16 cellular contexts compared by ENCODE assay signal in the genomic region with DNA sequence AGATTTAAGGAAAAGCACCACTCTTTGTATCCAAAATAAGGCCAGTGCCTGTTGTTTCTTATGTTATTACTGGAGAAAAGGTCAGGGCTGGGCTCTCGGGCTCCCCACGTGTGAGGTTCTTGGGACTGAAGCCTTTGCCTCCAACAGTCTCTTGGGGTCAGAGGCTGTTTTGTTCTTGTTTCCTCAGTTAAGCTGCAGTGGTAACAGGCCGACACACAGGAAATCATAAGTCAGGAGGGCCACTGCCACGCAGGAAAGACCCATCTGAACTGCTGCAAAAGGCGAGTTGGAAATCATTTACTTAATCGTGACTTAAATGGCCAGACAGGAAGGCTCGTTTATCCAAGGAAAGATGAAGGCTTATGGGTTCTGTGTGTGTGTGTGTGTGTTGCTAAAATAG. TPM values are rescaled to one million over a fixed set of nuclear protein-coding genes. Genes with fewer than 3 reads are reported as not detected.
A peak's percentile ranks its signal among the peaks of the same experiment; 100 is the strongest.
DNase-seq lines count a peak whose midpoint lies in the region; ATAC-seq and TF ChIP-seq lines count a peak whose summit lies in the region.
"Had no signal": no experiment of that assay in that cellular context is flagged by ENCODE, and none has a peak within 500 bp of the region (broad histone marks: within the 10 kb centered on the region; RNA-seq: fewer than 3 reads in every experiment).

No MANE protein-coding gene starts in this region.

- peak overlapping the region; percentile 41 for H3K4me2 ChIP-seq in OCI-LY3 (ENCODE audit: low read length)

- no peaks in the 10 kb centered on the region for H3K36me3 ChIP-seq in OCI-LY3 (replicated peaks; ENCODE audit: low read depth, low read length)
- H3K36me3 ChIP-seq: heart right ventricle, prostate gland had no signal

- no peak overlapping the region for H2AFZ ChIP-seq in OCI-LY3 (ENCODE audit: low read depth, low read length)
- H2AFZ ChIP-seq: PC-9 had no signal

- H3K27ac Mint-ChIP-seq in activated CD8-positive, alpha-beta T cell treated with anti-CD3 and anti-CD28 coated beads for 36 hours: peak overlapping the region; percentile 74
- H3K27ac Mint-ChIP-seq in activated CD8-positive, alpha-beta T cell treated with anti-CD3 and anti-CD28 coated beads, Interleukin-2, amount 10 ng/mL, durations not matched to agents 7 days and 5 days: no peak overlapping the region
- peak overlapping the region; percentile 82 for H3K27ac Mint-ChIP-seq in dendritic cell treated with granulocyte-macrophage colony-stimulating factor and Interleukin-4, amounts not matched to agents 40 ng/mL and 50 ng/mL, for 4 days
- H3K27ac Mint-ChIP-seq in stimulated activated naive CD8-positive, alpha-beta T cell treated with anti-CD3 and anti-CD28 coated beads, Interleukin-15, amount 100 ng/mL, for 72 hours: peak overlapping the region; percentile 19 to 84
- H3K27ac Mint-ChIP-seq: type B pancreatic cell had no signal

- H3K4me3 ChIP-seq in OCI-LY3 (ENCODE audit: low read length): no peak overlapping the region
- H3K4me3 ChIP-seq: coronary artery, heart right ventricle, PC-9, prostate gland had no signal

- TF ChIP-seq CTCF in activated CD8-positive, alpha-beta T cell treated with anti-CD3 and anti-CD28 coated beads for 36 hours (IDR thresholded peaks at IDR 0.05): no peak
- no peak for TF ChIP-seq CTCF in OCI-LY3 (IDR thresholded peaks at IDR 0.05; ENCODE audit: low read depth, low read length)

- H3K4me1 Mint-ChIP-seq in activated CD8-positive, alpha-beta T cell treated with anti-CD3 and anti-CD28 coated beads for 36 hours (ENCODE audit: low read depth): peaks cover 29% of the 10 kb centered on the region
- peaks cover 31% of the 10 kb centered on the region for H3K4me1 Mint-ChIP-seq in activated CD8-positive, alpha-beta T cell treated with anti-CD3 and anti-CD28 coated beads, Interleukin-2, amount 10 ng/mL, durations not matched to agents 7 days and 5 days (ENCODE audit: low read depth)
- peaks cover 76% of the 10 kb centered on the region for H3K4me1 Mint-ChIP-seq in dendritic cell treated with granulocyte-macrophage colony-stimulating factor and Interleukin-4, amounts not matched to agents 40 ng/mL and 50 ng/mL, for 4 days (ENCODE audit: low read depth)
- H3K4me1 Mint-ChIP-seq in stimulated activated naive CD8-positive, alpha-beta T cell treated with anti-CD3 and anti-CD28 coated beads, Interleukin-15, amount 100 ng/mL, for 72 hours: peaks cover 39% of the 10 kb centered on the region

- no peak for DNase-seq in activated CD8-positive, alpha-beta T cell treated with anti-CD3 and anti-CD28 coated beads for 36 hours
- DNase-seq in activated CD8-positive, alpha-beta T cell treated with anti-CD3 and anti-CD28 coated beads, Interleukin-2, amount 10 ng/mL, durations not matched to agents 7 days and 5 days: no peak
- no peak for DNase-seq in stimulated activated naive CD8-positive, alpha-beta T cell treated with anti-CD3 and anti-CD28 coated beads, Interleukin-15, amount 100 ng/mL, for 72 hours
- DNase-seq in Right ventricle myocardium superior: no peak
- DNase-seq: activated effector memory CD4-positive, alpha-beta T cell treated with Interleukin-2 at 50 U/mL for 16 hours; heart right ventricle; NCI-H1694 treated with DMSO at 0.1 percent for 48 hours had no signal

- H3K4me3 Mint-ChIP-seq in activated CD8-positive, alpha-beta T cell treated with anti-CD3 and anti-CD28 coated beads for 36 hours: no peak overlapping the region
- H3K4me3 Mint-ChIP-seq in activated CD8-positive, alpha-beta T cell treated with anti-CD3 and anti-CD28 coated beads, Interleukin-2, amount 10 ng/mL, durations not matched to agents 7 days and 5 days: no peak overlapping the region
- no peak overlapping the region for H3K4me3 Mint-ChIP-seq in dendritic cell treated with granulocyte-macrophage colony-stimulating factor and Interleukin-4, amounts not matched to agents 40 ng/mL and 50 ng/mL, for 4 days
- H3K4me3 Mint-ChIP-seq in stimulated activated naive CD8-positive, alpha-beta T cell treated with anti-CD3 and anti-CD28 coated beads, Interleukin-15, amount 100 ng/mL, for 72 hours: peak overlapping the region in 1 of 2 donors; percentile 61
- H3K4me3 Mint-ChIP-seq: type B pancreatic cell had no signal

- intact Hi-C loops in activated CD8-positive, alpha-beta T cell treated with anti-CD3 and anti-CD28 coated beads for 36 hours (cut with micrococcal nuclease): no loop called here
- intact Hi-C loops in dendritic cell treated with granulocyte-macrophage colony-stimulating factor and Interleukin-4, amounts not matched to agents 40 ng/mL and 50 ng/mL, for 4 days (cut with micrococcal nuclease): loop anchor here (5.0 kb wide), 1 partner anchor 43 kb away; the partner anchor contains the start of gene IL1B
- intact Hi-C loops in Right ventricle myocardium superior (cut with DNase I): no loop called here

- H3K9me3 ChIP-seq in OCI-LY3 (ENCODE audit: insufficient read depth, low read length): no peaks in the 10 kb centered on the region
- H3K9me3 ChIP-seq: heart right ventricle, prostate gland had no signal

- no peaks in the 10 kb centered on the region for H3K27me3 Mint-ChIP-seq in activated CD8-positive, alpha-beta T cell treated with anti-CD3 and anti-CD28 coated beads for 36 hours
- H3K27me3 Mint-ChIP-seq in activated CD8-positive, alpha-beta T cell treated with anti-CD3 and anti-CD28 coated beads, Interleukin-2, amount 10 ng/mL, durations not matched to agents 7 days and 5 days (ENCODE audit: low read depth): no peaks in the 10 kb centered on the region
- no peaks in the 10 kb centered on the region for H3K27me3 Mint-ChIP-seq in dendritic cell treated with granulocyte-macrophage colony-stimulating factor and Interleukin-4, amounts not matched to agents 40 ng/mL and 50 ng/mL, for 4 days
- no peaks in the 10 kb centered on the region for H3K27me3 Mint-ChIP-seq in stimulated activated naive CD8-positive, alpha-beta T cell treated with anti-CD3 and anti-CD28 coated beads, Interleukin-15, amount 100 ng/mL, for 72 hours

- CTCF ChIA-PET in activated CD8-positive, alpha-beta T cell treated with anti-CD3 and anti-CD28 coated beads for 36 hours (lab: Charles Lee): interaction anchor here (1.2 to 2.5 kb wide), 2 partner anchors 61 to 138 kb away, joined by 3 to 13 read pairs; no protein-coding TSS in a partner anchor
- CTCF ChIA-PET in activated CD8-positive, alpha-beta T cell treated with anti-CD3 and anti-CD28 coated beads, Interleukin-2, amount 10 ng/mL, durations not matched to agents 7 days and 5 days (lab: Charles Lee): interaction anchor here (1.8 to 5.6 kb wide), 3 partner anchors 35 to 131 kb away, joined by 7 to 28 read pairs (median 18); no protein-coding TSS in a partner anchor

- peak; percentile 24 for ATAC-seq in activated CD8-positive, alpha-beta T cell treated with anti-CD3 and anti-CD28 coated beads for 36 hours
- no peak for ATAC-seq in activated CD8-positive, alpha-beta T cell treated with anti-CD3 and anti-CD28 coated beads, Interleukin-2, amount 10 ng/mL, durations not matched to agents 7 days and 5 days
- ATAC-seq in stimulated activated naive CD8-positive, alpha-beta T cell treated with anti-CD3 and anti-CD28 coated beads, Interleukin-15, amount 100 ng/mL, for 72 hours: no peak
- ATAC-seq in HG03025 (IDR thresholded peaks at IDR 0.05; ENCODE audit: low FRiP score, unreplicated experiment) (no peak), GM21367 (IDR thresholded peaks at IDR 0.05; ENCODE audit: unreplicated experiment) (no peak), Right ventricle myocardium superior (ENCODE audit: poor library complexity) (no peak)
- ATAC-seq: heart right ventricle had no signal

- H3K9me3 Mint-ChIP-seq in activated CD8-positive, alpha-beta T cell treated with anti-CD3 and anti-CD28 coated beads for 36 hours: no peaks in the 10 kb centered on the region
- H3K9me3 Mint-ChIP-seq in activated CD8-positive, alpha-beta T cell treated with anti-CD3 and anti-CD28 coated beads, Interleukin-2, amount 10 ng/mL, durations not matched to agents 7 days and 5 days (ENCODE audit: insufficient read depth): no peaks in the 10 kb centered on the region
- H3K9me3 Mint-ChIP-seq in dendritic cell treated with granulocyte-macrophage colony-stimulating factor and Interleukin-4, amounts not matched to agents 40 ng/mL and 50 ng/mL, for 4 days: no peaks in the 10 kb centered on the region
- H3K9me3 Mint-ChIP-seq in stimulated activated naive CD8-positive, alpha-beta T cell treated with anti-CD3 and anti-CD28 coated beads, Interleukin-15, amount 100 ng/mL, for 72 hours: no peaks in the 10 kb centered on the region
- H3K9me3 Mint-ChIP-seq: type B pancreatic cell had no signal

- H4K20me1 ChIP-seq in OCI-LY3 (ENCODE audit: insufficient read depth, low read length): no peaks in the 10 kb centered on the region

- POLR2A ChIA-PET in activated CD8-positive, alpha-beta T cell treated with anti-CD3 and anti-CD28 coated beads for 36 hours (lab: Charles Lee): interaction anchor here (0.7 kb wide), 1 partner anchor 417 kb away, joined by 3 read pairs; no protein-coding TSS in a partner anchor
- POLR2A ChIA-PET in activated CD8-positive, alpha-beta T cell treated with anti-CD3 and anti-CD28 coated beads, Interleukin-2, amount 10 ng/mL, durations not matched to agents 7 days and 5 days (lab: Charles Lee): no interaction called here

- no peak overlapping the region for H3K9ac ChIP-seq in OCI-LY3 (ENCODE audit: low read length)

- H3K27ac ChIP-seq in OCI-LY3 (ENCODE audit: low read length): no peak overlapping the region
- H3K27ac ChIP-seq: coronary artery, prostate gland had no signal

- no peaks in the 10 kb centered on the region for H3K36me3 Mint-ChIP-seq in activated CD8-positive, alpha-beta T cell treated with anti-CD3 and anti-CD28 coated beads for 36 hours (ENCODE audit: low read depth)
- no peaks in the 10 kb centered on the region for H3K36me3 Mint-ChIP-seq in activated CD8-positive, alpha-beta T cell treated with anti-CD3 and anti-CD28 coated beads, Interleukin-2, amount 10 ng/mL, durations not matched to agents 7 days and 5 days (ENCODE audit: low read depth)
- H3K36me3 Mint-ChIP-seq in dendritic cell treated with granulocyte-macrophage colony-stimulating factor and Interleukin-4, amounts not matched to agents 40 ng/mL and 50 ng/mL, for 4 days (ENCODE audit: low read depth): no peaks in the 10 kb centered on the region
- H3K36me3 Mint-ChIP-seq: type B pancreatic cell had no signal

- peaks cover 38% of the 10 kb centered on the region for H3K4me1 ChIP-seq in OCI-LY3 (ENCODE audit: low read length)
- H3K4me1 ChIP-seq: prostate gland had no signal

- no peaks in the 10 kb centered on the region for H3K27me3 ChIP-seq in OCI-LY3 (ENCODE audit: low read depth, low read length)

- no peaks in the 10 kb centered on the region for H3K79me2 ChIP-seq in OCI-LY3 (ENCODE audit: low read length)

RNA-seq across cellular contexts. Expression of gene IL37, which starts 30.3 kb away (rescaled TPM):
- not detected for total RNA-seq in activated CD8-positive, alpha-beta T cell treated with anti-CD3 and anti-CD28 coated beads for 36 hours
- total RNA-seq in activated CD8-positive, alpha-beta T cell treated with anti-CD3 and anti-CD28 coated beads, Interleukin-2, amount 10 ng/mL, durations not matched to agents 7 days and 5 days: not detected
- not detected for total RNA-seq in Right ventricle myocardium superior
- total RNA-seq: A673, heart right ventricle had no signal

RNA-seq across cellular contexts. Expression of gene IL1B, which starts 44.1 kb away (rescaled TPM):
- not detected for total RNA-seq in activated CD8-positive, alpha-beta T cell treated with anti-CD3 and anti-CD28 coated beads for 36 hours
- not detected for total RNA-seq in activated CD8-positive, alpha-beta T cell treated with anti-CD3 and anti-CD28 coated beads, Interleukin-2, amount 10 ng/mL, durations not matched to agents 7 days and 5 days
- 0.30 TPM for total RNA-seq in Right ventricle myocardium superior
- total RNA-seq: prostate gland had no signal
